In the genomic region with DNA sequence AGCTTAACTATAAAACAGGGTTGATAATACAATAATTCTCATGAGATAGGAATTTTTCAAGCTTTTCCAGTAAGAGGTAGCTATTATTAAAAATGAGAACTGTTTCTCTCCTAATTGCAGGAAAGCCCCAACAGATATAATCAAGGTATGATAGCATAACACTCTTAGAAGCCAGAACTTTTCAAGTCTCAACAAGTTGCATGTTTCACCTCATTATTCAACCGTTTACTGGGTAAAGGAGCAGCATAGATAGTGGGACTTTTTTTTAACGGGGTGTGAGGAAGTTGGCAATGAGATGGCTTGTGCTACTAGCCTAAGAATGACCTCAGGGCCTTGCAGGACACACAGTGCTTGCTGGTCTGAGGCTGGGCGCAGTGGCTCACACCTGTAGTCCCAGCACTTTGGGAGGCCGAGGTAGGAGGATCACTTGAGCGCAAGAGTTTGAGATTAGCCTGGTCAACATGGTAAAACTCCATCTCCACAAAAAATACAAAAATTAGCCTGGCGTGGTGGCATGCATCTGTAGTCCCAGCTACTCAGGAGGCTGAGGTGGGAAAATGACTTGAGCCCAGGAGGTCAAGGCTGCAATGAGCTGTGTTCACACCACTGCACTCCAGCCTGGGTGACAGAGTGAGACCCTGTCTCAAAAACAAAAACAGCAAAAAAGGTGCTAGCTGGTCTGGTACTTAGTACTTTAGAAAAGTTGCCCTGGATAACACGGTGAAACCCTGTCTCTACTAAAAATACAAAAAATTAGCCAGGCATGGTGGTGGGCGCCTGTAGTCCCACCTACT, we compare ENCODE assay signal across 8 cellular contexts. TPM values are rescaled to one million over a fixed set of nuclear protein-coding genes. Genes with fewer than 3 reads are reported as not detected.
A peak's percentile ranks its signal among the peaks of the same experiment; 100 is the strongest.
DNase-seq lines count a peak whose midpoint lies in the region; ATAC-seq and TF ChIP-seq lines count a peak whose summit lies in the region.
"Not testable (repeated sequence)": the region's sequence is repeated elsewhere in the genome, so short reads cannot be mapped to it uniquely, and the experiment has no call there.

No MANE protein-coding gene starts in this region.

- H3K4me1 ChIP-seq in GM23248 (ENCODE audit: insufficient read depth): peaks cover 23% of the 10 kb centered on the region
- peaks cover 17% of the 10 kb centered on the region for H3K4me1 ChIP-seq in stomach smooth muscle (ENCODE audit: control insufficient read depth, insufficient read depth, low read length)

- POLR2A ChIA-PET in CD4-positive, alpha-beta T cell (lab: Charles Lee): interaction anchor here (0.8 to 2.7 kb wide), 5 partner anchors 15 to 596 kb away, joined by 4 to 22 read pairs (median 7); a partner anchor contains a TSS

- CTCF ChIA-PET in CD4-positive, alpha-beta T cell (lab: Charles Lee): not testable (repeated sequence)
- CTCF ChIA-PET in activated naive CD4-positive, alpha-beta T cell treated with anti-CD3 and anti-CD28 coated beads for 36 hours (lab: Charles Lee): interaction anchor here (1.2 to 1.5 kb wide), 3 partner anchors 9 to 38 kb away, joined by 3 read pairs; no protein-coding TSS in a partner anchor

- H4K20me1 ChIP-seq in GM23248 (ENCODE audit: insufficient read depth): not testable (repeated sequence)

- H3K27me3 ChIP-seq in CD4-positive, alpha-beta T cell (ENCODE audit: control insufficient read depth, insufficient read depth, low read length); GM23248 (replicated peaks; ENCODE audit: insufficient read depth); stomach smooth muscle (ENCODE audit: control insufficient read depth in 1 of 2, insufficient read depth in 2 of 2, low read length in 2 of 2): not testable (repeated sequence)

- 85% methylated on average over 8 of the region's 8 CpGs for WGBS in GM23248 (ENCODE audit: low coverage in 1 of 2, low lambda C conversion rate in 2 of 2, missing lambda C conversion rate in 2 of 2), 2 experiments

- H3K36me3 Mint-ChIP-seq in CD4-positive, alpha-beta T cell (ENCODE audit: low read depth); T-helper 1 cell treated with Interleukin-12 subunit alpha and Interleukin-12 subunit beta and Interleukin-4 antibody, amounts not matched to agents 30 μg/mL and 1 μg/mL, for 36 hours (ENCODE audit: low read depth); activated naive CD4-positive, alpha-beta T cell treated with anti-CD3 and anti-CD28 coated beads for 36 hours (ENCODE audit: low read depth); chondrocyte (ENCODE audit: low read depth); immature natural killer cell: not testable (repeated sequence)
- H3K36me3 Mint-ChIP-seq in osteocyte (ENCODE audit: unreplicated experiment): peaks cover 16% of the 10 kb centered on the region

- intact Hi-C loops in CD4-positive, alpha-beta T cell (cut with DNase I, micrococcal nuclease); activated naive CD4-positive, alpha-beta T cell treated with anti-CD3 and anti-CD28 coated beads for 36 hours (cut with micrococcal nuclease): not testable (repeated sequence)

- H3K9me2 ChIP-seq in GM23248 (ENCODE audit: insufficient read depth): not testable (repeated sequence)

- H3K9me3 Mint-ChIP-seq in CD4-positive, alpha-beta T cell; T-helper 1 cell treated with Interleukin-12 subunit alpha and Interleukin-12 subunit beta and Interleukin-4 antibody, amounts not matched to agents 30 μg/mL and 1 μg/mL, for 36 hours; activated naive CD4-positive, alpha-beta T cell treated with anti-CD3 and anti-CD28 coated beads for 36 hours; chondrocyte (ENCODE audit: low read depth); immature natural killer cell; osteocyte (ENCODE audit: unreplicated experiment): not testable (repeated sequence)

- H3K27ac Mint-ChIP-seq in CD4-positive, alpha-beta T cell: peak overlapping the region; percentile 87
- H3K27ac Mint-ChIP-seq in T-helper 1 cell treated with Interleukin-12 subunit alpha and Interleukin-12 subunit beta and Interleukin-4 antibody, amounts not matched to agents 30 μg/mL and 1 μg/mL, for 36 hours: peak overlapping the region; percentile 36
- peak overlapping the region; percentile 16 for H3K27ac Mint-ChIP-seq in activated naive CD4-positive, alpha-beta T cell treated with anti-CD3 and anti-CD28 coated beads for 36 hours
- peak overlapping the region; percentile 93 for H3K27ac Mint-ChIP-seq in chondrocyte (ENCODE audit: unreplicated experiment)
- peak overlapping the region; percentile 91 to 96 (median 95) for H3K27ac Mint-ChIP-seq in immature natural killer cell
- H3K27ac Mint-ChIP-seq in osteocyte (ENCODE audit: unreplicated experiment): peak overlapping the region; percentile 87

- H3K4me1 Mint-ChIP-seq in CD4-positive, alpha-beta T cell (ENCODE audit: low read depth): peaks cover 31% of the 10 kb centered on the region
- peaks cover 21% of the 10 kb centered on the region for H3K4me1 Mint-ChIP-seq in T-helper 1 cell treated with Interleukin-12 subunit alpha and Interleukin-12 subunit beta and Interleukin-4 antibody, amounts not matched to agents 30 μg/mL and 1 μg/mL, for 36 hours (ENCODE audit: low read depth)
- H3K4me1 Mint-ChIP-seq in activated naive CD4-positive, alpha-beta T cell treated with anti-CD3 and anti-CD28 coated beads for 36 hours (ENCODE audit: low read depth): peaks cover 23% of the 10 kb centered on the region
- H3K4me1 Mint-ChIP-seq in chondrocyte (ENCODE audit: low read depth) (peaks cover 26% of the 10 kb centered on the region), immature natural killer cell (peaks cover 26 to 38% of the 10 kb centered on the region in 2 donors), osteocyte (ENCODE audit: unreplicated experiment) (peaks cover 35% of the 10 kb centered on the region)

- TF ChIP-seq CTCF in CD4-positive, alpha-beta T cell (IDR thresholded peaks at IDR 0.05); chondrocyte (IDR thresholded peaks at IDR 0.05); osteocyte (IDR thresholded peaks at IDR 0.05): not testable (repeated sequence)

- not testable (repeated sequence) for DNase-seq in CD4-positive, alpha-beta T cell; GM23248; activated naive CD4-positive, alpha-beta T cell treated with anti-CD3 and anti-CD28 coated beads for 36 hours; chondrocyte (ENCODE audit: low spot score); immature natural killer cell; osteocyte (ENCODE audit: extremely low spot score, unreplicated experiment)

- peak overlapping the region; percentile 38 for H3K4me3 Mint-ChIP-seq in CD4-positive, alpha-beta T cell
- not testable (repeated sequence) for H3K4me3 Mint-ChIP-seq in T-helper 1 cell treated with Interleukin-12 subunit alpha and Interleukin-12 subunit beta and Interleukin-4 antibody, amounts not matched to agents 30 μg/mL and 1 μg/mL, for 36 hours; activated naive CD4-positive, alpha-beta T cell treated with anti-CD3 and anti-CD28 coated beads for 36 hours
- H3K4me3 Mint-ChIP-seq in chondrocyte (ENCODE audit: unreplicated experiment) (peak overlapping the region; percentile 72), immature natural killer cell (peak overlapping the region; percentile 38 to 97 (median 96)), osteocyte (ENCODE audit: unreplicated experiment) (peak overlapping the region; percentile 75)

- H3K4me2 ChIP-seq in GM23248 (ENCODE audit: unreplicated experiment): peak overlapping the region; percentile 80

- 0 out of 2 replicates have a peak overlapping the region, but pooled peaks have one; percentile 79 for H2AFZ ChIP-seq in GM23248

- ATAC-seq in CD4-positive, alpha-beta T cell (ENCODE audit: poor library complexity): not testable (repeated sequence)

- peaks cover 45% of the 10 kb centered on the region for H3K79me2 ChIP-seq in GM23248 (ENCODE audit: insufficient read depth)

- H3K27me3 Mint-ChIP-seq in CD4-positive, alpha-beta T cell; T-helper 1 cell treated with Interleukin-12 subunit alpha and Interleukin-12 subunit beta and Interleukin-4 antibody, amounts not matched to agents 30 μg/mL and 1 μg/mL, for 36 hours (ENCODE audit: low read depth); activated naive CD4-positive, alpha-beta T cell treated with anti-CD3 and anti-CD28 coated beads for 36 hours (ENCODE audit: low read depth); chondrocyte (ENCODE audit: low read depth); immature natural killer cell (ENCODE audit: low read depth in 3 of 3); osteocyte (ENCODE audit: unreplicated experiment): not testable (repeated sequence)

- not testable (repeated sequence) for H3K9ac ChIP-seq in GM23248; stomach smooth muscle (ENCODE audit: low read length in 2 of 2)

- H3K9me3 ChIP-seq in CD4-positive, alpha-beta T cell (ENCODE audit: control insufficient read depth, low read length); GM23248 (ENCODE audit: low read depth); stomach smooth muscle (ENCODE audit: control insufficient read depth in 2 of 2, low read length in 2 of 2): not testable (repeated sequence)

- not testable (repeated sequence) for H3K36me3 ChIP-seq in GM23248 (ENCODE audit: low read depth); stomach smooth muscle (ENCODE audit: control insufficient read depth in 2 of 2, insufficient read depth in 2 of 2, low read length in 2 of 2)

- H3K27ac ChIP-seq in CD4-positive, alpha-beta T cell (ENCODE audit: low read depth, low read length): not testable (repeated sequence)
- 0 out of 2 replicates have a peak overlapping the region, but pooled peaks have one; percentile 47 for H3K27ac ChIP-seq in GM23248
- H3K27ac ChIP-seq in stomach smooth muscle (ENCODE audit: low read length): peak overlapping the region; percentile 2

- peak overlapping the region; percentile 69; the same call in 1 of the 2 replicates for H3K4me3 ChIP-seq in GM23248
- not testable (repeated sequence) for H3K4me3 ChIP-seq in stomach smooth muscle (ENCODE audit: low read length in 2 of 2)

- H3F3A ChIP-seq in GM23248 (ENCODE audit: insufficient read depth): not testable (repeated sequence)

- in situ Hi-C loops in GM23248 (cut with MboI): not testable (repeated sequence)

RNA-seq across cellular contexts. Expression of a gene that starts 15.5 kb away (rescaled TPM):
- total RNA-seq in CD4-positive, alpha-beta T cell: 1 to 10 TPM; 2.0 to 2.7 TPM
- 4.2 and 7.1 TPM in 2 replicates for total RNA-seq in GM23248 (2014; rRNA removed; shearing (Covaris generic))
- polyA plus RNA-seq in GM23248 (2016; fragmentation: Nextera tagmentation; extraction: Ambion mirVana) (28.7 and 29.6 TPM in 2 replicates), immature natural killer cell (10 to 100 TPM in 2 of 3 donors, 1 to 10 TPM in 1; 7.6 to 19.3 (median 13.4) TPM)
- 1 to 10 TPM; 6.3 to 7.0 TPM for total RNA-seq in activated naive CD4-positive, alpha-beta T cell treated with anti-CD3 and anti-CD28 coated beads for 36 hours
- total RNA-seq in chondrocyte (14.2 to 15.4 TPM (median 14.4 TPM) in 3 replicates), osteocyte (17.3 and 18.2 TPM in 2 replicates)

RNA-seq across cellular contexts. Expression of a gene that starts 39.2 kb away (rescaled TPM):
- total RNA-seq in CD4-positive, alpha-beta T cell: 1 to 10 TPM; 3.5 to 7.1 TPM
- total RNA-seq in GM23248 (2014; rRNA removed; shearing (Covaris generic)): 10.4 and 12.0 TPM in 2 replicates
- polyA plus RNA-seq in GM23248 (2016; fragmentation: Nextera tagmentation; extraction: Ambion mirVana) (28.9 and 29.0 TPM in 2 replicates), immature natural killer cell (10 to 100 TPM; 15.2 to 26.8 (median 21.4) TPM)
- 10 to 100 TPM; 19.2 TPM for total RNA-seq in activated naive CD4-positive, alpha-beta T cell treated with anti-CD3 and anti-CD28 coated beads for 36 hours
- total RNA-seq in chondrocyte (19.1 to 32.4 TPM (median 20.7 TPM) in 3 replicates), osteocyte (26.8 and 28.4 TPM in 2 replicates)

RNA-seq across cellular contexts. Expression of a gene that starts 49.3 kb away (rescaled TPM):
- total RNA-seq in CD4-positive, alpha-beta T cell: 10 to 100 TPM; 41.2 to 47.8 TPM
- 4.9 and 6.7 TPM in 2 replicates for total RNA-seq in GM23248 (2014; rRNA removed; shearing (Covaris generic))
- polyA plus RNA-seq in GM23248 (2016; fragmentation: Nextera tagmentation; extraction: Ambion mirVana) (3.2 and 4.2 TPM in 2 replicates), immature natural killer cell (10 to 100 TPM in 1 of 3 donors, 1 to 10 TPM in 2; 7.3 to 35.1 (median 8.5) TPM)
- 10 to 100 TPM; 21.0 to 21.6 TPM for total RNA-seq in activated naive CD4-positive, alpha-beta T cell treated with anti-CD3 and anti-CD28 coated beads for 36 hours
- total RNA-seq in chondrocyte (5.9 to 8.4 TPM (median 6.9 TPM) in 3 replicates), osteocyte (7.1 and 12.1 TPM in 2 replicates)

Comparison
In these comparisons a context has a peak if more than half of its experiments do, and no peak if none do; other contexts are left out.
1. H3K27ac Mint-ChIP-seq: peak in every context shown above with its lines; median percentile 95 in immature natural killer cell; 93 in chondrocyte; 87 in CD4-positive, alpha-beta T cell; 87 in osteocyte; 36 in T-helper 1 cell treated with Interleukin-12 subunit alpha and Interleukin-12 subunit beta and Interleukin-4 antibody, amounts not matched to agents 30 μg/mL and 1 μg/mL, for 36 hours; 16 in activated naive CD4-positive, alpha-beta T cell treated with anti-CD3 and anti-CD28 coated beads for 36 hours.